Comparison of ENCODE assay signal across 1 cellular context in genomic region chr6:82076855-82077254, GRCh38.
TF ChIP-seq lines count a peak whose summit lies in the region.

No MANE protein-coding gene starts in this region.

TF ChIP-seq in GM23338, 12 proteins besides CTCF, POLR2A, EP300 and RAD21 (continued from another document):
- TF ChIP-seq POLR2AphosphoS5 (IDR thresholded peaks at IDR 0.05; ENCODE audit: low read depth) (no peak), ZNF114 (CRISPR knock-in tag; IDR thresholded peaks at IDR 0.05) (no peak), EZH2 (IDR thresholded peaks at IDR 0.05; ENCODE audit: low read depth, unreplicated experiment) (no peak), JUNB (IDR thresholded peaks at IDR 0.05; ENCODE audit: unreplicated experiment) (no peak), ZNF462 (CRISPR knock-in tag; IDR thresholded peaks at IDR 0.05) (no peak), NANOG (IDR thresholded peaks at IDR 0.05; ENCODE audit: borderline replicate concordance) (no peak)
TF ChIP-seq in GM23338: peak in this region for 0.
